In genomic region chr19:50722248-50723013, GRCh38 we compare ENCODE assay signal across 15 cellular contexts. TPM values are rescaled to one million over a fixed set of nuclear protein-coding genes. Genes with fewer than 3 reads are reported as not detected.
DNase-seq lines count a peak whose midpoint lies in the region; ATAC-seq and TF ChIP-seq lines count a peak whose summit lies in the region.
"Had no signal": no experiment of that assay in that cellular context is flagged by ENCODE, and none has a peak within 500 bp of the region (broad histone marks: within the 10 kb centered on the region; RNA-seq: fewer than 3 reads in every experiment).

No MANE protein-coding gene starts in this region.

- peaks cover 5% of the 10 kb centered on the region for H3K27me3 ChIP-seq in WERI-Rb-1 (ENCODE audit: insufficient read depth, low read depth, severe bottlenecking)

- no peaks in the 10 kb centered on the region for H3K9me3 ChIP-seq in WERI-Rb-1 (ENCODE audit: severe bottlenecking)

- peaks cover 39% of the 10 kb centered on the region for H3K27me3 Mint-ChIP-seq in activated CD8-positive, alpha-beta T cell treated with anti-CD3 and anti-CD28 coated beads, Interleukin-2, amount 10 ng/mL, durations not matched to agents 7 days and 5 days (ENCODE audit: low read depth)

- H3K9me3 Mint-ChIP-seq in stimulated activated effector memory CD8-positive, alpha-beta T cell treated with anti-CD3 and anti-CD28 coated beads, Interleukin-12 subunit alpha, Interleukin-12 subunit beta, amount 100 ng/mL, for 72 hours, result peaks cover 3% of the 10 kb centered on the region
- no peaks in the 10 kb centered on the region for H3K9me3 Mint-ChIP-seq in activated CD8-positive, alpha-beta T cell treated with anti-CD3 and anti-CD28 coated beads, Interleukin-2, amount 10 ng/mL, durations not matched to agents 7 days and 5 days (ENCODE audit: insufficient read depth)

- H3K36me3 ChIP-seq in WERI-Rb-1, result no peaks in the 10 kb centered on the region

- TF ChIP-seq CTCF in WERI-Rb-1 (IDR thresholded peaks at IDR 0.05; ENCODE audit: low read depth, low read length), result no peak

- no peak overlapping the region for H3K4me3 ChIP-seq in WERI-Rb-1 (ENCODE audit: low read depth, low read length)
- H3K4me3 ChIP-seq: lung had no signal

- POLR2A ChIA-PET in activated CD8-positive, alpha-beta T cell treated with anti-CD3 and anti-CD28 coated beads, Interleukin-2, amount 10 ng/mL, durations not matched to agents 7 days and 5 days (lab: Charles Lee), result no interaction called here

- peaks cover 29% of the 10 kb centered on the region for H3K4me1 Mint-ChIP-seq in stimulated activated effector memory CD8-positive, alpha-beta T cell treated with anti-CD3 and anti-CD28 coated beads, Interleukin-12 subunit alpha, Interleukin-12 subunit beta, amount 100 ng/mL, for 72 hours
- peaks cover 23% of the 10 kb centered on the region for H3K4me1 Mint-ChIP-seq in activated CD8-positive, alpha-beta T cell treated with anti-CD3 and anti-CD28 coated beads, Interleukin-2, amount 10 ng/mL, durations not matched to agents 7 days and 5 days (ENCODE audit: low read depth)

- ATAC-seq in stimulated activated effector memory CD8-positive, alpha-beta T cell treated with anti-CD3 and anti-CD28 coated beads, Interleukin-12 subunit alpha, Interleukin-12 subunit beta, amount 100 ng/mL, for 72 hours, result no peak
- ATAC-seq in activated CD8-positive, alpha-beta T cell treated with anti-CD3 and anti-CD28 coated beads, Interleukin-2, amount 10 ng/mL, durations not matched to agents 7 days and 5 days, result no peak

- no peak overlapping the region for H3K27ac ChIP-seq in WERI-Rb-1
- H3K27ac ChIP-seq: 22Rv1 had no signal

- CTCF ChIA-PET in activated CD8-positive, alpha-beta T cell treated with anti-CD3 and anti-CD28 coated beads, Interleukin-2, amount 10 ng/mL, durations not matched to agents 7 days and 5 days (lab: Charles Lee), result interaction anchor here (1.0 kb wide), 1 partner anchor 200 kb away, joined by 3 read pairs; no protein-coding TSS in a partner anchor

- H3K36me3 Mint-ChIP-seq in stimulated activated effector memory CD8-positive, alpha-beta T cell treated with anti-CD3 and anti-CD28 coated beads, Interleukin-12 subunit alpha, Interleukin-12 subunit beta, amount 100 ng/mL, for 72 hours, result no peaks in the 10 kb centered on the region
- H3K36me3 Mint-ChIP-seq in activated CD8-positive, alpha-beta T cell treated with anti-CD3 and anti-CD28 coated beads, Interleukin-2, amount 10 ng/mL, durations not matched to agents 7 days and 5 days (ENCODE audit: low read depth), result no peaks in the 10 kb centered on the region

- peak; percentile 14 for DNase-seq in NCI-H2227 (lab: John Stamatoyannopoulos, UW; ENCODE audit: unreplicated experiment)
- DNase-seq in NCI-H2227 treated with DMSO at 0.1 percent for 48 hours (lab: John Stamatoyannopoulos, UW), result no peak
- peak; percentile 41 for DNase-seq in WERI-Rb-1
- peak; percentile 53 for DNase-seq in islet precursor cell
- DNase-seq in stimulated activated effector memory CD8-positive, alpha-beta T cell treated with anti-CD3 and anti-CD28 coated beads, Interleukin-12 subunit alpha, Interleukin-12 subunit beta, amount 100 ng/mL, for 72 hours (ENCODE audit: low spot score in 2 of 2), result no peak
- DNase-seq in HCEC 1CT, result no peak
- no peak for DNase-seq in activated CD8-positive, alpha-beta T cell treated with anti-CD3 and anti-CD28 coated beads, Interleukin-2, amount 10 ng/mL, durations not matched to agents 7 days and 5 days
- DNase-seq in NCI-H2107 (lab: John Stamatoyannopoulos, UW), result no peak
- DNase-seq: activated CD4-positive, CD25-positive, alpha-beta regulatory T cell; erythroblast; stimulated activated CD4-positive, alpha-beta T cell treated with anti-CD3 and anti-CD28 coated beads, Interleukin-2, amount 100 ng/mL, for 24 hours had no signal

- no peak overlapping the region for H3K27ac Mint-ChIP-seq in stimulated activated effector memory CD8-positive, alpha-beta T cell treated with anti-CD3 and anti-CD28 coated beads, Interleukin-12 subunit alpha, Interleukin-12 subunit beta, amount 100 ng/mL, for 72 hours
- H3K27ac Mint-ChIP-seq in activated CD8-positive, alpha-beta T cell treated with anti-CD3 and anti-CD28 coated beads, Interleukin-2, amount 10 ng/mL, durations not matched to agents 7 days and 5 days, result no peak overlapping the region

- H3K4me3 Mint-ChIP-seq in stimulated activated effector memory CD8-positive, alpha-beta T cell treated with anti-CD3 and anti-CD28 coated beads, Interleukin-12 subunit alpha, Interleukin-12 subunit beta, amount 100 ng/mL, for 72 hours, result peak overlapping the region; percentile 63
- no peak overlapping the region for H3K4me3 Mint-ChIP-seq in activated CD8-positive, alpha-beta T cell treated with anti-CD3 and anti-CD28 coated beads, Interleukin-2, amount 10 ng/mL, durations not matched to agents 7 days and 5 days

RNA-seq across cellular contexts. Expression of gene CLEC11A, which starts 0.7 kb away (rescaled TPM):
- 1 to 10 TPM; 1.4 to 2.3 TPM for total RNA-seq in activated CD8-positive, alpha-beta T cell treated with anti-CD3 and anti-CD28 coated beads, Interleukin-2, amount 10 ng/mL, durations not matched to agents 7 days and 5 days

RNA-seq across cellular contexts. Expression of gene SHANK1, which starts 2.8 kb away (rescaled TPM):
- total RNA-seq in activated CD8-positive, alpha-beta T cell treated with anti-CD3 and anti-CD28 coated beads, Interleukin-2, amount 10 ng/mL, durations not matched to agents 7 days and 5 days, result not detected

RNA-seq across cellular contexts. Expression of gene GPR32, which starts 47.8 kb away (rescaled TPM):
- not detected for total RNA-seq in activated CD8-positive, alpha-beta T cell treated with anti-CD3 and anti-CD28 coated beads, Interleukin-2, amount 10 ng/mL, durations not matched to agents 7 days and 5 days
- total RNA-seq: lung, M059J, temporal lobe had no signal

Comparison
In these comparisons a context has a peak if more than half of its experiments do, and no peak if none do; other contexts are left out.
1. DNase-seq: peak in NCI-H2227 (single experiment), WERI-Rb-1 (single experiment) and islet precursor cell (single experiment); none in NCI-H2227 treated with DMSO at 0.1 percent for 48 hours (single experiment), stimulated activated effector memory CD8-positive, alpha-beta T cell treated with anti-CD3 and anti-CD28 coated beads, Interleukin-12 subunit alpha, Interleukin-12 subunit beta, amount 100 ng/mL, for 72 hours (0 of 2), HCEC 1CT (single experiment), activated CD8-positive, alpha-beta T cell treated with anti-CD3 and anti-CD28 coated beads, Interleukin-2, amount 10 ng/mL, durations not matched to agents 7 days and 5 days (single experiment) and NCI-H2107 (single experiment).